ENCODE assay signal across 20 cellular contexts in the genomic region with DNA sequence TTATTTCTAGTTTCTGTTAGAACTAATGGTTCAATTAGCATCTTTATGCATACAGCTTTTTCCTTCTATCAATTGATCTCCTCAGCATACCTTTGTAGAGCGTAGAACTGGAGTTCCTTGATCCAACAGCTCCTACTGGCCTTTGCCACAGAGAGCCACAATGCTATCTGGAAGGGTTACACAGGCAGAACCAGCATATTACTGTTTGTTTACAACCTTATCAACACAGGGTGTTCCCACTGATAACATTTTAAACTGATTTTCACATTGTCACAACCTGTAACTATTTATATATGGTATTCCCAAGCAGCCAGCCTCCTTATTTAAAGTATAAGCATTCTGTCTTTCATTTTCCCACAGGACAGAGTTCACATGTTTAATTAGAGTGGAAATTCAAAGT.
DNase-seq lines count a peak whose midpoint lies in the region; ATAC-seq and TF ChIP-seq lines count a peak whose summit lies in the region.
"Had no signal": no experiment of that assay in that cellular context is flagged by ENCODE, and none has a peak within 500 bp of the region (broad histone marks: within the 10 kb centered on the region; RNA-seq: fewer than 3 reads in every experiment).

No MANE protein-coding gene starts in this region.

- H3K4me2 ChIP-seq in Loucy (ENCODE audit: low read depth, low read length, poor library complexity, severe bottlenecking): peak overlapping the region; percentile 2
- H3K4me2 ChIP-seq: A549 had no signal

- H2AFZ ChIP-seq in Loucy (ENCODE audit: low read length): no peak overlapping the region
- H2AFZ ChIP-seq: GM23248 had no signal

- H3K4me1 Mint-ChIP-seq in activated T-helper 2 cell treated with anti-CD3 and anti-CD28 coated beads, Interferon-gamma antibody, Interleukin-2, Interleukin-4, amounts not matched to agents 10 μg/mL and 5 μg/mL and 100 μg/mL, durations not matched to agents 14 hours and 24 hours and 36 hours (ENCODE audit: low read depth): peaks cover 30% of the 10 kb centered on the region

- H3F3A ChIP-seq in Loucy (ENCODE audit: low read depth): no peaks in the 10 kb centered on the region

- H3K9ac ChIP-seq in HUES48 (ENCODE audit: low read depth, low read length): no peak overlapping the region
- H3K9ac ChIP-seq in Loucy (ENCODE audit: low read depth, low read length, poor library complexity, severe bottlenecking): no peak overlapping the region
- H3K9ac ChIP-seq: BLaER1 treated with 17β-estradiol and CSF1 and Interleukin-3, amounts not matched to agents 10 nM and 100 nM; GM23248 had no signal

- no peak overlapping the region for H3K4me3 Mint-ChIP-seq in activated T-helper 2 cell treated with anti-CD3 and anti-CD28 coated beads, Interferon-gamma antibody, Interleukin-2, Interleukin-4, amounts not matched to agents 10 μg/mL and 5 μg/mL and 100 μg/mL, durations not matched to agents 14 hours and 24 hours and 36 hours (ENCODE audit: low read depth)
- H3K4me3 Mint-ChIP-seq: CD4-positive, alpha-beta T cell had no signal

- H3K9me3 Mint-ChIP-seq in activated T-helper 2 cell treated with anti-CD3 and anti-CD28 coated beads, Interferon-gamma antibody, Interleukin-2, Interleukin-4, amounts not matched to agents 10 μg/mL and 5 μg/mL and 100 μg/mL, durations not matched to agents 14 hours and 24 hours and 36 hours: peaks cover 18% of the 10 kb centered on the region

- H3K27ac Mint-ChIP-seq in activated T-helper 2 cell treated with anti-CD3 and anti-CD28 coated beads, Interferon-gamma antibody, Interleukin-2, Interleukin-4, amounts not matched to agents 10 μg/mL and 5 μg/mL and 100 μg/mL, durations not matched to agents 14 hours and 24 hours and 36 hours: peak overlapping the region; percentile 43
- H3K27ac Mint-ChIP-seq: CD4-positive, alpha-beta T cell had no signal

- H3K4me1 ChIP-seq in HUES48 (ENCODE audit: control insufficient read depth, insufficient read depth, low read length) (no peaks in the 10 kb centered on the region; the same call in 1 of the 2 replicates), Loucy (ENCODE audit: insufficient read depth, low read length, poor library complexity, severe bottlenecking) (peaks cover 17% of the 10 kb centered on the region), mucosa of descending colon (ENCODE audit: low read depth) (peaks cover 5% of the 10 kb centered on the region)
- H3K4me1 ChIP-seq: A549, SJSA1 had no signal

- no peak overlapping the region for H3K4me3 ChIP-seq in HUES48 (ENCODE audit: low read depth, low read length)
- no peak overlapping the region for H3K4me3 ChIP-seq in Loucy (ENCODE audit: low read length, poor library complexity, severe bottlenecking)
- H3K4me3 ChIP-seq in mucosa of descending colon: no peak overlapping the region
- H3K4me3 ChIP-seq: A549; BLaER1 treated with 17β-estradiol and CSF1 and Interleukin-3, amounts not matched to agents 10 nM and 100 nM; GM23248; K562; SJSA1 had no signal

- H3K27me3 ChIP-seq in HUES48 (ENCODE audit: control insufficient read depth, insufficient read depth, low read length): no peaks in the 10 kb centered on the region
- H3K27me3 ChIP-seq in Loucy (ENCODE audit: insufficient read depth, low read length, poor library complexity, severe bottlenecking): no peaks in the 10 kb centered on the region
- H3K27me3 ChIP-seq: BLaER1 treated with 17β-estradiol and CSF1 and Interleukin-3, amounts not matched to agents 10 nM and 100 nM; SJSA1 had no signal

- no peaks in the 10 kb centered on the region for H3K79me2 ChIP-seq in Loucy (ENCODE audit: insufficient read depth, low read length)

- H3K9me2 ChIP-seq in Loucy (replicated peaks; ENCODE audit: low read depth, low read length): no peaks in the 10 kb centered on the region

- intact Hi-C loops in activated T-helper 2 cell treated with anti-CD3 and anti-CD28 coated beads, Interferon-gamma antibody, Interleukin-2, Interleukin-4, amounts not matched to agents 10 μg/mL and 5 μg/mL and 100 μg/mL, durations not matched to agents 14 hours and 24 hours and 36 hours (cut with micrococcal nuclease): loop anchor here (5.0 kb wide), 5 partner anchors 36 to 441 kb away; partner anchors contain the start of gene MAF
- intact Hi-C loops in mucosa of descending colon (cut with DNase I, micrococcal nuclease): no loop called here

- H3K36me3 Mint-ChIP-seq in activated T-helper 2 cell treated with anti-CD3 and anti-CD28 coated beads, Interferon-gamma antibody, Interleukin-2, Interleukin-4, amounts not matched to agents 10 μg/mL and 5 μg/mL and 100 μg/mL, durations not matched to agents 14 hours and 24 hours and 36 hours (ENCODE audit: low read depth): peaks cover 9% of the 10 kb centered on the region

- H3K27me3 Mint-ChIP-seq in activated T-helper 2 cell treated with anti-CD3 and anti-CD28 coated beads, Interferon-gamma antibody, Interleukin-2, Interleukin-4, amounts not matched to agents 10 μg/mL and 5 μg/mL and 100 μg/mL, durations not matched to agents 14 hours and 24 hours and 36 hours (ENCODE audit: low read depth): peaks cover 5% of the 10 kb centered on the region
- H3K27me3 Mint-ChIP-seq: CD4-positive, alpha-beta T cell had no signal

- DNase-seq in activated T-helper 2 cell treated with anti-CD3 and anti-CD28 coated beads, Interferon-gamma antibody, Interleukin-2, Interleukin-4, amounts not matched to agents 10 μg/mL and 5 μg/mL and 100 μg/mL, durations not matched to agents 14 hours and 24 hours and 36 hours (ENCODE audit: low spot score): no peak
- DNase-seq in mucosa of descending colon (peak in 1 of 3 donors; percentile 10), NCI-H82 treated with DMSO at 0.1 percent for 48 hours (lab: John Stamatoyannopoulos, UW; ENCODE audit: unreplicated experiment) (no peak)
- no peak for DNase-seq in effector CD8-positive, alpha-beta T cell (lab: John Stamatoyannopoulos, UW)
- DNase-seq: AML-193, GM23248, H7, NCI-H2029, NCI-H446, NCI-H524 treated with DMSO at 0.1 percent for 48 hours, NCI-H774, Right ventricle myocardium superior had no signal

- no peaks in the 10 kb centered on the region for H4K20me1 ChIP-seq in Loucy (ENCODE audit: insufficient read depth, low read length, poor library complexity, severe bottlenecking)
- H4K20me1 ChIP-seq: BLaER1 treated with 17β-estradiol and CSF1 and Interleukin-3, amounts not matched to agents 10 nM and 100 nM had no signal

- no peaks in the 10 kb centered on the region for H3K9me3 ChIP-seq in HUES48 (ENCODE audit: control insufficient read depth, insufficient read depth, low read length)
- H3K9me3 ChIP-seq in Loucy (ENCODE audit: insufficient read depth, low read depth, low read length): no peaks in the 10 kb centered on the region
- no peaks in the 10 kb centered on the region for H3K9me3 ChIP-seq in mucosa of descending colon
- H3K9me3 ChIP-seq: A549, SJSA1 had no signal

- peak; percentile 53 for ATAC-seq in mucosa of descending colon
- ATAC-seq in HG03565 (IDR thresholded peaks at IDR 0.05; ENCODE audit: unreplicated experiment): no peak
- ATAC-seq: A549 had no signal

- TF ChIP-seq CTCF in Loucy (conservative IDR thresholded peaks at IDR 0.05; ENCODE audit: low read length) (no peak), mucosa of descending colon (IDR thresholded peaks at IDR 0.05) (no peak)

- H3K36me3 ChIP-seq in HUES48 (ENCODE audit: control insufficient read depth, insufficient read depth, low read length): no peaks in the 10 kb centered on the region
- no peaks in the 10 kb centered on the region for H3K36me3 ChIP-seq in Loucy (ENCODE audit: insufficient read depth, low read length)
- no peaks in the 10 kb centered on the region for H3K36me3 ChIP-seq in mucosa of descending colon (ENCODE audit: low read depth)
- H3K36me3 ChIP-seq: BLaER1 treated with 17β-estradiol and CSF1 and Interleukin-3, amounts not matched to agents 10 nM and 100 nM; SJSA1 had no signal

- H3K27ac ChIP-seq in HUES48 (ENCODE audit: low read depth, low read length): peak overlapping the region; percentile 27
- H3K27ac ChIP-seq: A549; BLaER1 treated with 17β-estradiol and CSF1 and Interleukin-3, amounts not matched to agents 10 nM and 100 nM; GM23248; SJSA1 had no signal
